ENCODE assay signal across 8 cellular contexts in genomic region chr16:31700530-31701388, GRCh38.
A peak's percentile ranks its signal among the peaks of the same experiment; 100 is the strongest.
DNase-seq lines count a peak whose midpoint lies in the region; ATAC-seq and TF ChIP-seq lines count a peak whose summit lies in the region.

No MANE protein-coding gene starts in this region.

- H4K12ac ChIP-seq in trophoblast cell (ENCODE audit: low read depth, low read length): peak overlapping the region; percentile 65

- intact Hi-C loops in head of caudate nucleus (cut with DNase I): no loop called here

- peak overlapping the region; percentile 72 for H3K14ac ChIP-seq in trophoblast cell (ENCODE audit: low read length)

- peak overlapping the region; percentile 76 for H3K4me2 ChIP-seq in trophoblast cell (ENCODE audit: low read length)

- peak; percentile 18 for ATAC-seq in GM18519 (IDR thresholded peaks at IDR 0.05; ENCODE audit: low FRiP score, unreplicated experiment)
- peak; percentile 87 for ATAC-seq in HG02981 (IDR thresholded peaks at IDR 0.05; ENCODE audit: unreplicated experiment)
- peak; percentile 85 to 88 for ATAC-seq in upper lobe of left lung (ENCODE audit: low FRiP score in 2 of 2)

- DNase-seq in activated gamma-delta T cell treated with Interleukin-2 at 50 U/mL for 16 hours: peak; percentile 88
- peak in 40 of 42 donors; percentile 77 to 97 (median 89) for DNase-seq in head of caudate nucleus
- DNase-seq in trophoblast cell: peak in 1 of 2 donors; percentile 55
- peak; percentile 86 to 94 for DNase-seq in upper lobe of left lung

- H2BK120ac ChIP-seq in trophoblast cell (ENCODE audit: insufficient read depth, low read length, poor library complexity): no peak overlapping the region

- H2AFZ ChIP-seq in ACC112 (ENCODE audit: low read length, unreplicated experiment): peak overlapping the region; percentile 83
- peak overlapping the region; percentile 80 for H2AFZ ChIP-seq in trophoblast cell (ENCODE audit: insufficient read depth, low read length, poor library complexity)

- H3K9me3 ChIP-seq in trophoblast cell (ENCODE audit: insufficient read depth, low read depth, low read length) (peaks cover 5% of the 10 kb centered on the region), upper lobe of left lung (no peaks in the 10 kb centered on the region)

- TF ChIP-seq EP300 in upper lobe of left lung (IDR thresholded peaks at IDR 0.05): peak in 1 of 4 donors; percentile 37

- H3K27me3 ChIP-seq in ACC112 (ENCODE audit: insufficient read depth, low read length): peaks cover 18% of the 10 kb centered on the region; the same call in 1 of the 2 replicates
- no peaks in the 10 kb centered on the region for H3K27me3 ChIP-seq in trophoblast cell (ENCODE audit: insufficient read depth, low read length)
- H3K27me3 ChIP-seq in upper lobe of left lung: no peaks in the 10 kb centered on the region

- H3K79me2 ChIP-seq in ACC112 (ENCODE audit: control insufficient read depth, insufficient read depth, low read length, unreplicated experiment): no peaks in the 10 kb centered on the region
- peaks cover 4% of the 10 kb centered on the region for H3K79me2 ChIP-seq in trophoblast cell (ENCODE audit: control insufficient read depth, insufficient read depth, low read length, poor library complexity)

- no peak overlapping the region for H3K27ac ChIP-seq in ACC112 (ENCODE audit: low read depth, low read length)
- no peak overlapping the region for H3K27ac ChIP-seq in trophoblast cell (ENCODE audit: low read depth, low read length)
- peak overlapping the region; percentile 68 to 83 (median 80) for H3K27ac ChIP-seq in upper lobe of left lung

- TF ChIP-seq CTCF in upper lobe of left lung (IDR thresholded peaks at IDR 0.05): no peak

- no CpG with 5 or more reads among the region's 56 CpGs for WGBS in trophoblast cell (ENCODE audit: extremely low coverage, insufficient coverage, insufficient read length)
- WGBS in upper lobe of left lung, 2 donors: 2% methylated on average over 32 to 49 of the region's 56 CpGs

- peak overlapping the region; percentile 65 for H3K4ac ChIP-seq in trophoblast cell (ENCODE audit: low read depth, low read length)

- H2BK12ac ChIP-seq in trophoblast cell (ENCODE audit: low read length): no peak overlapping the region

- no peak overlapping the region for H2AK5ac ChIP-seq in trophoblast cell (ENCODE audit: low read length)

- H3K4me3 ChIP-seq in ACC112 (ENCODE audit: low read depth, low read length): peak overlapping the region; percentile 94
- H3K4me3 ChIP-seq in trophoblast cell (ENCODE audit: low read depth, low read length): peak overlapping the region; percentile 83
- peak overlapping the region; percentile 71 to 78 (median 74) for H3K4me3 ChIP-seq in upper lobe of left lung

- H3K79me1 ChIP-seq in trophoblast cell (ENCODE audit: low read length): peaks cover 4% of the 10 kb centered on the region

- H4K91ac ChIP-seq in trophoblast cell (ENCODE audit: low read depth, low read length): peak overlapping the region; percentile 45

- H2BK5ac ChIP-seq in trophoblast cell (ENCODE audit: low read depth, low read length, poor library complexity): no peak overlapping the region

- peak overlapping the region; percentile 75 for H3K18ac ChIP-seq in trophoblast cell (ENCODE audit: low read length)

- peak overlapping the region; percentile 88 for H4K8ac ChIP-seq in trophoblast cell (ENCODE audit: low read depth, low read length)

- peak in 2 of 4 donors; percentile 28 to 66 for TF ChIP-seq POLR2A in upper lobe of left lung (IDR thresholded peaks at IDR 0.05)

- no peaks in the 10 kb centered on the region for H3K36me3 ChIP-seq in ACC112 (ENCODE audit: insufficient read depth, low read length)
- H3K36me3 ChIP-seq in trophoblast cell (ENCODE audit: control insufficient read depth in 1 of 2, insufficient read depth in 2 of 2, low read length in 2 of 2): peaks cover 32% of the 10 kb centered on the region in 2 experiments
- peaks cover 8 to 29% (median 25%) of the 10 kb centered on the region in 4 donors for H3K36me3 ChIP-seq in upper lobe of left lung

- no peak overlapping the region for H3K23ac ChIP-seq in trophoblast cell (ENCODE audit: low read length)

- H3K4me1 ChIP-seq in ACC112 (ENCODE audit: control insufficient read depth, insufficient read depth, low read length, unreplicated experiment) (no peaks in the 10 kb centered on the region), trophoblast cell (ENCODE audit: control insufficient read depth in 1 of 2, insufficient read depth in 2 of 2, low read length in 2 of 2) (no peaks in the 10 kb centered on the region), upper lobe of left lung (peaks cover 7 to 23% (median 13%) of the 10 kb centered on the region in 4 donors)

- H3K9ac ChIP-seq in trophoblast cell (ENCODE audit: low read length): peak overlapping the region; percentile 79

TF ChIP-seq in PFSK-1, 5 proteins besides CTCF, POLR2A, EP300 and RAD21:
- 0 out of 2 replicates have a peak, but pooled peaks have one; percentile 38 for TF ChIP-seq TAF1 (IDR thresholded peaks at IDR 0.05; ENCODE audit: borderline replicate concordance, insufficient read depth, low read length)
- no peak for TF ChIP-seq SIN3A (IDR thresholded peaks at IDR 0.05; ENCODE audit: borderline replicate concordance, insufficient read depth, low read length)
- 0 out of 2 replicates have a peak, but pooled peaks have one; percentile 37 for TF ChIP-seq POLR2AphosphoS5 (IDR thresholded peaks at IDR 0.05; ENCODE audit: low read depth, low read length)
- no peak for TF ChIP-seq FOXP2 (optimal IDR thresholded peaks at IDR 0.05; ENCODE audit: borderline replicate concordance, extremely low read depth, extremely low read length, insufficient read depth)
- TF ChIP-seq REST (IDR thresholded peaks at IDR 0.05; ENCODE audit: insufficient read depth in 1 of 2, low read depth in 2 of 2, low read length in 2 of 2): no peak

Comparison
In these comparisons a context has a peak if more than half of its experiments do, and no peak if none do; other contexts are left out.
1. H3K27ac ChIP-seq: peak in upper lobe of left lung (4 of 4); none in ACC112 (single experiment) and trophoblast cell (single experiment).
2. ATAC-seq: peak in every context shown above with its lines; median percentile 87 in HG02981; 86 in upper lobe of left lung; 18 in GM18519.
3. Peak in every context shown above with its lines, with median percentiles within 50 percentile points of each other: H3K4me3 ChIP-seq.